Comparison of ENCODE assay signal across 8 cellular contexts in the genomic region with DNA sequence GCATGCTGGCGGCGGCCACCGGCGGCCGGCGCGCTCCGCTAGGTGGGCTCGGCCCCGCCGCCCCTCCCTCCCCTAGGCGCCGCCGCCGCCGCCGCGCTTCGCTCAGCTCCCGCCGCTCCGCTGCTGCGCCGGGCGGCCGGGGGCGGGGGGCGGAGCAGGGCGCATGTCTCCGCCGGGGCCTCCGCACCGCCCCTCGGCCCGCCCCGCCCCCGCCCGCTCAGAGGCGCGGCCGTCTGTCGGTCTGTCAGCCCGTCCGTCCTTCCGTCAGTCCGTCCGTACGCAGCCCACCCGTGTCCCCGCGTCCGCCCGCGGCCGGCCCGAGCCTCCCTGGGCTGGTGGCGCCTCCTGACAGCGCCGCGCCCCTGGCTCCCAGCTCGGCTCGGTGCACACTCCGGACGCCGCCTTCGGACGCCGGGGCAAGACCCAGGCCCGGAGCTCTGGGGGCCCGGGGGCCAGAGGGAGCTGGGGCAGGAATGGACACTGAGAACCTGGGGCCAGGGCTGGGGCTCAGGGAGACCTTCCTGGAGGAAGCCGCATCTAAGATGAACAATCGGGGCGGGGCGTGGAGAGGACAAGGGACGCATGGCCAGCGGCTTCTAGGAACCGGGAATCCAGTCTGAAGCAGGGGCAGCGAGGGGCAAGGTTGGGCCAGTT. TPM values are rescaled to one million over a fixed set of nuclear protein-coding genes. Genes with fewer than 3 reads are reported as not detected.
DNase-seq lines count a peak whose midpoint lies in the region; ATAC-seq and TF ChIP-seq lines count a peak whose summit lies in the region.

A gene (minus strand): TSS at position 138 of the 654 bp plus-strand sequence. CDS start 6,193 bp downstream, outside the sequence.

- CTCF ChIA-PET in CD4-positive, alpha-beta memory T cell (lab: Charles Lee; ENCODE audit: partially characterized antibody): no interaction called here

- H3K4me1 Mint-ChIP-seq in CD4-positive, alpha-beta memory T cell: peaks cover 0 to 13% (median 0%) of the 10 kb centered on the region in 4 donors
- peaks cover 7% of the 10 kb centered on the region for H3K4me1 Mint-ChIP-seq in T-helper 1 cell treated with Interleukin-12 subunit alpha and Interleukin-12 subunit beta and Interleukin-4 antibody, amounts not matched to agents 30 μg/mL and 1 μg/mL, for 36 hours (ENCODE audit: low read depth)
- H3K4me1 Mint-ChIP-seq in brain: peaks cover 54% of the 10 kb centered on the region

- no peaks in the 10 kb centered on the region for H3K9me3 Mint-ChIP-seq in CD4-positive, alpha-beta memory T cell
- no peaks in the 10 kb centered on the region for H3K9me3 Mint-ChIP-seq in T-helper 1 cell treated with Interleukin-12 subunit alpha and Interleukin-12 subunit beta and Interleukin-4 antibody, amounts not matched to agents 30 μg/mL and 1 μg/mL, for 36 hours
- H3K9me3 Mint-ChIP-seq in brain: peaks cover 0 to 4% (median 0%) of the 10 kb centered on the region in 5 experiments

- DNase-seq in CD4-positive, alpha-beta memory T cell: peak in 2 of 5 donors; percentile 20 to 26
- DNase-seq in left colon: peak in 1 of 2 donors; percentile 62
- peak; percentile 53 for DNase-seq in stimulated activated CD4-positive, alpha-beta T cell treated with anti-CD3 and anti-CD28 coated beads, Interleukin-4, amount 100 ng/mL, for 24 hours
- no peak for DNase-seq in cerebellum (ENCODE audit: low spot score)

- H3K4me3 ChIP-seq in CD4-positive, alpha-beta memory T cell (ENCODE audit: low read length in 2 of 2): peak within 1 kb of the TSS in 1 of 2 donors; percentile 19

- H3K27ac ChIP-seq in CD4-positive, alpha-beta memory T cell (ENCODE audit: low read depth, low read length): no peak within 1 kb of the TSS

- TF ChIP-seq CTCF in brain (conservative IDR thresholded peaks at IDR 0.05): no peak

- peak; percentile 56 for ATAC-seq in HG02759 (IDR thresholded peaks at IDR 0.05; ENCODE audit: unreplicated experiment)
- peak; percentile 59 for ATAC-seq in left colon
- no peak for ATAC-seq in HG02970 (IDR thresholded peaks at IDR 0.05; ENCODE audit: low FRiP score, unreplicated experiment)

- H3K27me3 Mint-ChIP-seq in CD4-positive, alpha-beta memory T cell: peaks cover 3 to 6% of the 10 kb centered on the region in 2 donors
- peaks cover 28% of the 10 kb centered on the region for H3K27me3 Mint-ChIP-seq in T-helper 1 cell treated with Interleukin-12 subunit alpha and Interleukin-12 subunit beta and Interleukin-4 antibody, amounts not matched to agents 30 μg/mL and 1 μg/mL, for 36 hours (ENCODE audit: low read depth)
- peaks cover 3% of the 10 kb centered on the region for H3K27me3 Mint-ChIP-seq in brain

- H3K4me3 Mint-ChIP-seq in CD4-positive, alpha-beta memory T cell: peak within 1 kb of the TSS; percentile 59 to 76 (median 72)
- peak within 1 kb of the TSS; percentile 44 for H3K4me3 Mint-ChIP-seq in T-helper 1 cell treated with Interleukin-12 subunit alpha and Interleukin-12 subunit beta and Interleukin-4 antibody, amounts not matched to agents 30 μg/mL and 1 μg/mL, for 36 hours
- peak within 1 kb of the TSS; percentile 77 to 82 (median 79) for H3K4me3 Mint-ChIP-seq in brain

- peaks cover 16% of the 10 kb centered on the region for H3K4me1 ChIP-seq in CD4-positive, alpha-beta memory T cell (ENCODE audit: insufficient read depth, low read length)

- H3K36me3 ChIP-seq in CD4-positive, alpha-beta memory T cell (ENCODE audit: insufficient read depth, low read length): no peaks in the 10 kb centered on the region

- POLR2A ChIA-PET in CD4-positive, alpha-beta memory T cell (lab: Charles Lee; ENCODE audit: partially characterized antibody): no interaction called here

- H3K36me3 Mint-ChIP-seq in CD4-positive, alpha-beta memory T cell: no peaks in the 10 kb centered on the region
- no peaks in the 10 kb centered on the region for H3K36me3 Mint-ChIP-seq in T-helper 1 cell treated with Interleukin-12 subunit alpha and Interleukin-12 subunit beta and Interleukin-4 antibody, amounts not matched to agents 30 μg/mL and 1 μg/mL, for 36 hours (ENCODE audit: low read depth)
- H3K36me3 Mint-ChIP-seq in brain: no peaks in the 10 kb centered on the region

- H3K27me3 ChIP-seq in CD4-positive, alpha-beta memory T cell (ENCODE audit: insufficient read depth, low read length): no peaks in the 10 kb centered on the region

- peak within 1 kb of the TSS in 3 of 7 donors; percentile 32 to 59 (median 36) for H3K27ac Mint-ChIP-seq in CD4-positive, alpha-beta memory T cell
- H3K27ac Mint-ChIP-seq in T-helper 1 cell treated with Interleukin-12 subunit alpha and Interleukin-12 subunit beta and Interleukin-4 antibody, amounts not matched to agents 30 μg/mL and 1 μg/mL, for 36 hours: no peak within 1 kb of the TSS
- H3K27ac Mint-ChIP-seq in brain: peak within 1 kb of the TSS; percentile 76 to 95 (median 80)

- intact Hi-C loops in CD4-positive, alpha-beta memory T cell (cut with micrococcal nuclease): no loop called here
- intact Hi-C loops in left colon (cut with DNase I, micrococcal nuclease): no loop called here

- H3K9me3 ChIP-seq in CD4-positive, alpha-beta memory T cell (ENCODE audit: control insufficient read depth in 1 of 2, low read length in 2 of 2): no peaks in the 10 kb centered on the region

RNA-seq across cellular contexts. Expression of the gene that starts here (rescaled TPM):
- under 1 TPM; 0.32 to 0.33 TPM for total RNA-seq in CD4-positive, alpha-beta memory T cell
- polyA plus RNA-seq in CD4-positive, alpha-beta memory T cell: not detected
- 4.4 TPM for polyA plus RNA-seq in brain (ENCODE audit: insufficient read depth, low read depth, low replicate concordance)
- 10 to 100 TPM; 27.0 to 60.6 TPM for total RNA-seq in left colon
- 9.9 TPM for total RNA-seq in cerebellum
